11 cellular contexts compared by ENCODE assay signal in the genomic region with DNA sequence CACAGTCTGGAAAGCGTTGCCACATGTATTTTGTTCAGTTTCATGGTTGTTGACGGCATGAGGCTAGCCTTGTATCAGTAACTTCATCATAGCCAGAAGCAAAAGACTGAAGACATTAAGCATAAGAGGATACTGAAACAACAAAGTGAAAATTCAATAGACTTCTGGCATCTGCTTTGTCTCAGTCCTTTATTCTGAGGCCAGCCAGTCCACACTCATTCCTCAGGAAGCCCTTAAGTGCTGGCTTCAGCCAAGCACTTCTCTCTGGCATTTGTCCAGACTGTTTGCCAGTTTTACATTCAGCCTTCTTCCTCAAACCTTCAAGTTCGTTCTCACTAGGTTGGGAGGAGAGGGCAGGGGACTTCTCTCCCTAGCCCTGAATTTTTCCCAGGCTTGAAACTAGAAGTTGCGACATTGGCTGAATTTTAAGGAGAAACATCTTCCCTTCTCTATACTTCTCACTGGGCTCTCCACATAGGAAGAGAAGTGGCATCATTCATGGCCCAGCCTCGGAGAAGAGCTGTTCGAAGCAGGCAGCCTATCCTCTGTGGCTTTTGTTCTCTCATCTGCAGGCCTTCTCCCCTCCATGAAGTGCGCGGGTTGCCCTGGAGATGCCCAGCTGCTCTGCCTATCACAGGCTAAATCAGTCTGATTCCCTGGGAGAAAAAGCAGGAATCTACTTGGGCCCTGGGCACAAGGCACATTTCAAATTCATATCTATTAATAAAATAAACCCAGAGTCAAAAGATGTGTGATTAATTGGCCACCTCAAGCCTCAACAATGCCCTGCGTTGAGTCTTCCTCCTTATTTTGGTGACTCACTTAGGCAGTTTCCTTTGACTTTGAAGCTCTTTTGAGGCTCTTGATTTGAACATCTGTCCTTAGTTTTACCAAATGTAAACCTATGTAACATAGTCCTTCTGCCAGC.
A peak's percentile ranks its signal among the peaks of the same experiment; 100 is the strongest.
DNase-seq lines count a peak whose midpoint lies in the region; ATAC-seq and TF ChIP-seq lines count a peak whose summit lies in the region.
"Had no signal": no experiment of that assay in that cellular context is flagged by ENCODE, and none has a peak within 500 bp of the region (broad histone marks: within the 10 kb centered on the region; RNA-seq: fewer than 3 reads in every experiment).

No MANE protein-coding gene starts in this region.

- H3K4me3 ChIP-seq in astrocyte of the spinal cord (ENCODE audit: low read depth, low read length) (no peak overlapping the region), lung (no peak overlapping the region)

- no peaks in the 10 kb centered on the region for H3K27me3 ChIP-seq in lung (ENCODE audit: control insufficient read depth, insufficient read depth)

- ATAC-seq in lung (ENCODE audit: insufficient read depth, low FRiP score) = no peak
- ATAC-seq in Right ventricle myocardium superior (ENCODE audit: poor library complexity) = no peak

- H3K9me3 ChIP-seq in lung (ENCODE audit: control insufficient read depth in 2 of 2, insufficient read depth in 1 of 2, low read length in 1 of 2) = no peaks in the 10 kb centered on the region

- peaks cover 0 to 2% of the 10 kb centered on the region in 2 donors for H3K4me1 ChIP-seq in lung (ENCODE audit: control insufficient read depth in 2 of 2, insufficient read depth in 2 of 2, low read length in 2 of 2)

- no peak overlapping the region for H3K27ac ChIP-seq in lung (ENCODE audit: low read depth in 1 of 2, low read length in 1 of 2)

- intact Hi-C loops in Right ventricle myocardium superior (cut with DNase I) = no loop called here

- TF ChIP-seq CTCF in astrocyte of the spinal cord (IDR thresholded peaks at IDR 0.05; ENCODE audit: low read depth, low read length) (no peak), lung (IDR thresholded peaks at IDR 0.05; ENCODE audit: control extremely low read depth, extremely low read depth) (no peak)

- no peaks in the 10 kb centered on the region for H3K36me3 ChIP-seq in lung (ENCODE audit: control insufficient read depth in 2 of 2, insufficient read depth in 2 of 2, low read length in 2 of 2)

- in situ Hi-C loops in KBM-7 (cut with MboI; ENCODE audit: low pct_unique_long_range_greater_than_20kb, low sequenced_read_pairs) = no loop called here
- in situ Hi-C loops in astrocyte of the spinal cord (cut with HindIII; ENCODE audit: low sequenced_read_pairs) = no loop called here

- WGBS in lung, 2 donors = 65 to 77% methylated on average over 9 of the region's 9 CpGs

- DNase-seq in AG20443 (ENCODE audit: low spot score) (peak; percentile 60), KBM-7 (peak; percentile 60), astrocyte of the spinal cord (ENCODE audit: low read depth, low spot score) (peak; percentile 61), lung (ENCODE audit: low spot score) (peak; percentile 33), Right ventricle myocardium superior (no peak), cerebellum (ENCODE audit: low spot score) (no peak), amniotic stem cell (lab: John Stamatoyannopoulos, UW) (no peak), SKM-1 (lab: John Stamatoyannopoulos, UW; ENCODE audit: unreplicated experiment) (no peak)
- DNase-seq: DND-41; NCI-H2081; stimulated activated CD4-positive, alpha-beta T cell treated with anti-CD3 and anti-CD28 coated beads, Interleukin-2, amount 100 ng/mL, for 24 hours had no signal

Comparison
In these comparisons a context has a peak if more than half of its experiments do, and no peak if none do; other contexts are left out.
1. DNase-seq: peak in AG20443 (single experiment), KBM-7 (single experiment), astrocyte of the spinal cord (single experiment) and lung (single experiment); none in Right ventricle myocardium superior (single experiment), cerebellum (single experiment), amniotic stem cell (single experiment) and SKM-1 (single experiment).